In genomic region chr2:219228745-219229374, GRCh38 we compare ENCODE assay signal across 8 cellular contexts.
DNase-seq lines count a peak whose midpoint lies in the region; ATAC-seq and TF ChIP-seq lines count a peak whose summit lies in the region.

No MANE protein-coding gene starts in this region.

- peaks cover 63% of the 10 kb centered on the region for H3K79me2 ChIP-seq in Loucy (ENCODE audit: insufficient read depth, low read length)

- H3K27ac ChIP-seq in duodenal mucosa (ENCODE audit: low read depth, low read length) (peak overlapping the region; percentile 94), muscle layer of duodenum (ENCODE audit: low read length) (peak overlapping the region; percentile 90)

- TF ChIP-seq CTCF in Loucy (conservative IDR thresholded peaks at IDR 0.05; ENCODE audit: low read length), result no peak

- peak; percentile 7 for ATAC-seq in GM21786 (IDR thresholded peaks at IDR 0.05; ENCODE audit: unreplicated experiment)

- peak overlapping the region; percentile 93 for H2AFZ ChIP-seq in Loucy (ENCODE audit: low read length)

- peaks cover 18% of the 10 kb centered on the region for H4K20me1 ChIP-seq in Loucy (ENCODE audit: insufficient read depth, low read length, poor library complexity, severe bottlenecking)

- DNase-seq in cortex of kidney (lab: John Stamatoyannopoulos, UW) (no peak), DMS153 treated with DMSO at 0.1 percent for 48 hours (lab: John Stamatoyannopoulos, UW; ENCODE audit: unreplicated experiment) (no peak), NCI-H345 (lab: John Stamatoyannopoulos, UW) (no peak)

- H3K9me3 ChIP-seq in Loucy (ENCODE audit: insufficient read depth, low read depth, low read length), result no peaks in the 10 kb centered on the region
- no peaks in the 10 kb centered on the region for H3K9me3 ChIP-seq in duodenal mucosa (ENCODE audit: control insufficient read depth in 1 of 2, low read length in 2 of 2)
- H3K9me3 ChIP-seq in muscle layer of duodenum (ENCODE audit: control insufficient read depth in 1 of 2, low read length in 2 of 2), result no peaks in the 10 kb centered on the region

- H3K9ac ChIP-seq in Loucy (ENCODE audit: low read depth, low read length, poor library complexity, severe bottlenecking), result peak overlapping the region; percentile 92
- peak overlapping the region; percentile 92 for H3K9ac ChIP-seq in duodenal mucosa (ENCODE audit: low read depth in 1 of 2, low read length in 2 of 2)

- peaks cover 44% of the 10 kb centered on the region; the same call in 1 of the 2 replicates for H3K36me3 ChIP-seq in Loucy (ENCODE audit: insufficient read depth, low read length)
- peaks cover 46 to 50% of the 10 kb centered on the region in 2 donors for H3K36me3 ChIP-seq in duodenal mucosa (ENCODE audit: control insufficient read depth in 1 of 2, insufficient read depth in 2 of 2, low read length in 2 of 2)
- peaks cover 43% of the 10 kb centered on the region in 2 donors for H3K36me3 ChIP-seq in muscle layer of duodenum (ENCODE audit: control insufficient read depth in 1 of 2, insufficient read depth in 2 of 2, low read length in 2 of 2)

- H3K9me2 ChIP-seq in Loucy (replicated peaks; ENCODE audit: low read depth, low read length), result no peaks in the 10 kb centered on the region

- no peaks in the 10 kb centered on the region for H3K27me3 ChIP-seq in Loucy (ENCODE audit: insufficient read depth, low read length, poor library complexity, severe bottlenecking)
- H3K27me3 ChIP-seq in duodenal mucosa (ENCODE audit: control insufficient read depth in 1 of 2, insufficient read depth in 2 of 2, low read length in 2 of 2), result no peaks in the 10 kb centered on the region
- H3K27me3 ChIP-seq in muscle layer of duodenum (ENCODE audit: low read depth, low read length), result no peaks in the 10 kb centered on the region

- H3F3A ChIP-seq in Loucy (ENCODE audit: low read depth), result no peaks in the 10 kb centered on the region

- TF ChIP-seq POLR2A in GM10847 (IDR thresholded peaks at IDR 0.05; ENCODE audit: extremely low read depth, insufficient read length), result peak; percentile 33

- H3K4me1 ChIP-seq in Loucy (ENCODE audit: insufficient read depth, low read length, poor library complexity, severe bottlenecking) (peaks cover 20% of the 10 kb centered on the region), duodenal mucosa (ENCODE audit: control insufficient read depth in 1 of 2, insufficient read depth in 2 of 2, low read length in 2 of 2) (peaks cover 24 to 26% of the 10 kb centered on the region in 2 donors), muscle layer of duodenum (ENCODE audit: control insufficient read depth in 1 of 2, insufficient read depth in 2 of 2, low read length in 2 of 2) (peaks cover 10 to 29% of the 10 kb centered on the region in 2 donors)

- peak overlapping the region; percentile 88 for H3K4me2 ChIP-seq in Loucy (ENCODE audit: low read depth, low read length, poor library complexity, severe bottlenecking)

- peak overlapping the region; percentile 89 for H3K4me3 ChIP-seq in Loucy (ENCODE audit: low read length, poor library complexity, severe bottlenecking)
- peak overlapping the region; percentile 89 to 93 for H3K4me3 ChIP-seq in duodenal mucosa (ENCODE audit: low read depth in 1 of 2, low read length in 2 of 2)
- H3K4me3 ChIP-seq in muscle layer of duodenum (ENCODE audit: low read depth in 1 of 2, low read length in 2 of 2), result peak overlapping the region; percentile 90 to 94
